ENCODE assay signal across 6 cellular contexts in the genomic region with DNA sequence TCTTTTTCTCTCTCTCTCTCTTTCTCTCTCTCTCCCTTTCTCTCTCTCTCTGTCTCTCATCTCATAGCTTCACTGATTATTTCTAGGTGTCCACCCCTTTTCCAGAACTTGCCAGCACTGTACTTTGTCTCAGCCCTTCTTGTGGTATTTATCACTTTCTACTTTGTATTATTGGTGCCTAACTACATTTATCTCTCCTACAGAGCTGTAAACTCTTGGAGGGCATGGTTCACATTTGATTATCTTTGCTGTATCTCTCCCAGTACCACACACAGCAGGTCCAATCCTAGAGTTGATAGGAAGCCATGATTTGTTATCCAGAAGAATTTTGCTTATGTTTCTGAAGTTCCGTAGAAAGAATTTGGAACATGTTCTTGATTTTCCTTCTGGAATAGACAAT.
"Had no signal": no experiment of that assay in that cellular context is flagged by ENCODE, and none has a peak within 500 bp of the region (broad histone marks: within the 10 kb centered on the region; RNA-seq: fewer than 3 reads in every experiment).

No MANE protein-coding gene starts in this region.

- H3K4me2 ChIP-seq: GM23338 had no signal

- ATAC-seq: GM23338, K562 had no signal

- DNase-seq: H9, HCEC 1CT, IMR-90, KG1 had no signal

- H3K4me3 ChIP-seq: GM23338, K562 had no signal
